In the genomic region with DNA sequence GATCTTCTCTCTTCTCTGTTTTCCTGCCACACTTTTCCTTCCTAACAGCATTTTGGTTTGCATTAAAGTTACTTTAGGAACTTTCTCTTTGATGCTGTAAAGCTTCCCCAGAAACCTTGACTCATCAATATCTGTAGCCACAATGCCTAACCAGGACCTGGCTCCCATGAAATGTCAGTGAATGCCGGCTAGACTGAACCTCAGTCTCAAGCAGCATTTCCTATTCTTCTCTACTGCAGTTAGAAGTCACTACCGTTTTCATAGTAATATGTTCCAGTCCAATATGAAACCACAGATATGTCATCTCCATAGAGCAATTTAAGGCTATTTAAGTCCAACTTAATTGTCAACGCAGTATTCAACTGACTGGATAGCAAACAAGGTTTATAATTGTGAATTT, we compare ENCODE assay signal across 19 cellular contexts. TPM values are rescaled to one million over a fixed set of nuclear protein-coding genes. Genes with fewer than 3 reads are reported as not detected.
DNase-seq lines count a peak whose midpoint lies in the region; ATAC-seq, FAIRE-seq and TF ChIP-seq lines count a peak whose summit lies in the region.
"Had no signal": no experiment of that assay in that cellular context is flagged by ENCODE, and none has a peak within 500 bp of the region (broad histone marks: within the 10 kb centered on the region; RNA-seq: fewer than 3 reads in every experiment).

No MANE protein-coding gene starts in this region.

- FAIRE-seq in GM12892 (lab: Jason Lieb, UNC) = peak; percentile 17
- FAIRE-seq: GM12891, H1 had no signal

- no peaks in the 10 kb centered on the region for H3K27me3 Mint-ChIP-seq in activated T-helper 17 cell treated with anti-CD3 and anti-CD28 coated beads, Interleukin-2, amount 50 U/mL, for 72 hours
- H3K27me3 Mint-ChIP-seq in naive thymus-derived CD4-positive, alpha-beta T cell = no peaks in the 10 kb centered on the region
- H3K27me3 Mint-ChIP-seq: B cell; CD4-positive, alpha-beta T cell had no signal

- peak; percentile 53 for ATAC-seq in activated T-helper 17 cell treated with anti-CD3 and anti-CD28 coated beads, Interleukin-2, amount 50 U/mL, for 72 hours (replicated peaks)
- no peak for ATAC-seq in naive thymus-derived CD4-positive, alpha-beta T cell
- ATAC-seq in GM19463 (IDR thresholded peaks at IDR 0.05; ENCODE audit: unreplicated experiment) (no peak), HG02642 (IDR thresholded peaks at IDR 0.05; ENCODE audit: poor library complexity, unreplicated experiment) (no peak)
- ATAC-seq: SK-N-SH treated with all-trans-retinoic acid at 6 μM for 48 hours had no signal

- peaks cover 6% of the 10 kb centered on the region for H3K36me3 ChIP-seq in osteoblast (ENCODE audit: insufficient read depth, low read length)
- peaks cover 7 to 14% (median 11%) of the 10 kb centered on the region in 3 experiments for H3K36me3 ChIP-seq in naive thymus-derived CD4-positive, alpha-beta T cell (ENCODE audit: control insufficient read depth in 2 of 3, insufficient read depth in 3 of 3, low read length in 3 of 3)

- POLR2A ChIA-PET in naive thymus-derived CD4-positive, alpha-beta T cell (lab: Charles Lee) = no interaction called here

- no peaks in the 10 kb centered on the region for H3K4me1 ChIP-seq in osteoblast (ENCODE audit: insufficient read depth, low read length)
- H3K4me1 ChIP-seq in naive thymus-derived CD4-positive, alpha-beta T cell (ENCODE audit: control insufficient read depth in 2 of 2, insufficient read depth in 2 of 2, low read length in 2 of 2) = no peaks in the 10 kb centered on the region
- H3K4me1 ChIP-seq: Peyer's patch had no signal

- H3K36me3 Mint-ChIP-seq in activated T-helper 17 cell treated with anti-CD3 and anti-CD28 coated beads, Interleukin-2, amount 50 U/mL, for 72 hours (ENCODE audit: low read depth) = peaks cover 28% of the 10 kb centered on the region
- H3K36me3 Mint-ChIP-seq in naive thymus-derived CD4-positive, alpha-beta T cell = peaks cover 6 to 55% (median 40%) of the 10 kb centered on the region in 5 donors

- DNase-seq in GM12892 (ENCODE audit: insufficient read length) (no peak), M059J (ENCODE audit: low read depth) (peak; percentile 8), osteoblast (ENCODE audit: insufficient read length, low spot score, missing footprints) (peak; percentile 74)
- DNase-seq in naive thymus-derived CD4-positive, alpha-beta T cell = no peak
- DNase-seq: CD4-positive, alpha-beta T cell; DMS79 treated with DMSO at 0.1 percent for 48 hours; MM.1S; NCI-H1417 treated with DMSO at 0.1 percent for 48 hours; NCI-H2107; NCI-H69; Peyer's patch; SHP77 had no signal

- H3K4me3 Mint-ChIP-seq in activated T-helper 17 cell treated with anti-CD3 and anti-CD28 coated beads, Interleukin-2, amount 50 U/mL, for 72 hours = no peak overlapping the region
- H3K4me3 Mint-ChIP-seq in naive thymus-derived CD4-positive, alpha-beta T cell = no peak overlapping the region
- H3K4me3 Mint-ChIP-seq: B cell; CD4-positive, alpha-beta T cell had no signal

- H3K27ac ChIP-seq in osteoblast (ENCODE audit: low read depth, low read length) = no peak overlapping the region
- no peak overlapping the region for H3K27ac ChIP-seq in naive thymus-derived CD4-positive, alpha-beta T cell (ENCODE audit: low read depth, low read length)
- H3K27ac ChIP-seq: Peyer's patch had no signal

- H3K9me3 ChIP-seq in osteoblast (ENCODE audit: low read depth, low read length) = no peaks in the 10 kb centered on the region
- H3K9me3 ChIP-seq in naive thymus-derived CD4-positive, alpha-beta T cell (ENCODE audit: control insufficient read depth in 2 of 3, low read length in 3 of 3) = no peaks in the 10 kb centered on the region
- H3K9me3 ChIP-seq: Peyer's patch had no signal

- peaks cover 5% of the 10 kb centered on the region for H3K4me1 Mint-ChIP-seq in activated T-helper 17 cell treated with anti-CD3 and anti-CD28 coated beads, Interleukin-2, amount 50 U/mL, for 72 hours
- H3K4me1 Mint-ChIP-seq in naive thymus-derived CD4-positive, alpha-beta T cell = peaks cover 0 to 18% (median 11%) of the 10 kb centered on the region in 7 donors

- peaks cover 8% of the 10 kb centered on the region for H3K79me2 ChIP-seq in osteoblast (ENCODE audit: insufficient read depth, low read length)

- no peak overlapping the region for H2AFZ ChIP-seq in osteoblast (ENCODE audit: low read length)

- no peak overlapping the region for H3K27ac Mint-ChIP-seq in activated T-helper 17 cell treated with anti-CD3 and anti-CD28 coated beads, Interleukin-2, amount 50 U/mL, for 72 hours
- no peak overlapping the region for H3K27ac Mint-ChIP-seq in naive thymus-derived CD4-positive, alpha-beta T cell
- H3K27ac Mint-ChIP-seq: B cell; CD4-positive, alpha-beta T cell had no signal

- no peak for TF ChIP-seq POLR2A in GM12892 (IDR thresholded peaks at IDR 0.05; ENCODE audit: low read depth, low read length)

- no peaks in the 10 kb centered on the region for H3K27me3 ChIP-seq in osteoblast (ENCODE audit: insufficient read depth, low read length)
- no peaks in the 10 kb centered on the region for H3K27me3 ChIP-seq in naive thymus-derived CD4-positive, alpha-beta T cell (ENCODE audit: control insufficient read depth in 2 of 2, insufficient read depth in 2 of 2, low read length in 2 of 2)
- H3K27me3 ChIP-seq: Peyer's patch had no signal

- no peaks in the 10 kb centered on the region for H3K9me3 Mint-ChIP-seq in activated T-helper 17 cell treated with anti-CD3 and anti-CD28 coated beads, Interleukin-2, amount 50 U/mL, for 72 hours
- H3K9me3 Mint-ChIP-seq in naive thymus-derived CD4-positive, alpha-beta T cell = peaks cover 0 to 4% (median 0%) of the 10 kb centered on the region in 11 donors
- H3K9me3 Mint-ChIP-seq: CD4-positive, alpha-beta T cell had no signal

- no peak overlapping the region for H3K4me2 ChIP-seq in osteoblast (ENCODE audit: insufficient read depth, low read length)

- no peak for TF ChIP-seq CTCF in osteoblast (IDR thresholded peaks at IDR 0.05; ENCODE audit: extremely low read depth, low read depth, low read length)

- intact Hi-C loops in naive thymus-derived CD4-positive, alpha-beta T cell (cut with micrococcal nuclease) = no loop called here

- peaks cover 4% of the 10 kb centered on the region for H4K20me1 ChIP-seq in osteoblast (ENCODE audit: insufficient read depth, low read length)

- no peak overlapping the region for H3K4me3 ChIP-seq in osteoblast (ENCODE audit: insufficient read depth, low read length)
- H3K4me3 ChIP-seq in naive thymus-derived CD4-positive, alpha-beta T cell (ENCODE audit: low read length) = no peak overlapping the region
- H3K4me3 ChIP-seq: Peyer's patch had no signal

- CTCF ChIA-PET in naive thymus-derived CD4-positive, alpha-beta T cell (lab: Charles Lee) = no interaction called here

RNA-seq across cellular contexts. Expression of gene ITFG1, which starts 28.9 kb away (rescaled TPM):
- polyA plus RNA-seq in GM12892 (2012; ENCODE audit: missing spikeins) = 27.7 TPM
- total RNA-seq in M059J (2014; rRNA removed; shearing (Covaris generic)) = 68.4 and 95.1 TPM in 2 replicates
- 10 to 100 TPM in 1 of 2 donors, 1 to 10 TPM in 1; 8.4 to 15.3 TPM for total RNA-seq in activated T-helper 17 cell treated with anti-CD3 and anti-CD28 coated beads, Interleukin-2, amount 50 U/mL, for 72 hours
- total RNA-seq in osteoblast = 58.6 and 68.7 TPM in 2 replicates
- 10 to 100 TPM; 21.7 to 34.3 (median 29.8) TPM for total RNA-seq in naive thymus-derived CD4-positive, alpha-beta T cell
- polyA plus RNA-seq in naive thymus-derived CD4-positive, alpha-beta T cell = 10 to 100 TPM; 20.8 to 24.9 TPM

RNA-seq across cellular contexts. Expression of gene PHKB, which starts 29.2 kb away (rescaled TPM):
- 27.9 TPM for polyA plus RNA-seq in GM12892 (2012; ENCODE audit: missing spikeins)
- 39.1 and 41.6 TPM in 2 replicates for total RNA-seq in M059J (2014; rRNA removed; shearing (Covaris generic))
- 10 to 100 TPM; 22.4 to 32.2 TPM for total RNA-seq in activated T-helper 17 cell treated with anti-CD3 and anti-CD28 coated beads, Interleukin-2, amount 50 U/mL, for 72 hours
- 76.4 and 84.9 TPM in 2 replicates for total RNA-seq in osteoblast
- 10 to 100 TPM; 48.5 to 82.9 (median 50.7) TPM for total RNA-seq in naive thymus-derived CD4-positive, alpha-beta T cell
- 10 to 100 TPM; 23.9 to 37.1 TPM for polyA plus RNA-seq in naive thymus-derived CD4-positive, alpha-beta T cell

Comparison
In these comparisons a context has a peak if more than half of its experiments do, and no peak if none do; other contexts are left out.
1. DNase-seq: peak in M059J (single experiment) and osteoblast (single experiment); none in GM12892 (single experiment) and naive thymus-derived CD4-positive, alpha-beta T cell (0 of 9).